ENCODE assay signal across 12 cellular contexts in genomic region chr11:128484172-128484571, GRCh38.
DNase-seq lines count a peak whose midpoint lies in the region; ATAC-seq and TF ChIP-seq lines count a peak whose summit lies in the region.
"Had no signal": no experiment of that assay in that cellular context is flagged by ENCODE, and none has a peak within 500 bp of the region (broad histone marks: within the 10 kb centered on the region; RNA-seq: fewer than 3 reads in every experiment).

No MANE protein-coding gene starts in this region.

- H3K36me3 ChIP-seq in SU-DHL-6 (ENCODE audit: low read length), result peaks cover 20% of the 10 kb centered on the region; the same call in 1 of the 2 replicates
- peaks cover 2 to 70% (median 58%) of the 10 kb centered on the region in 5 donors for H3K36me3 ChIP-seq in subcutaneous abdominal adipose tissue (ENCODE audit: control insufficient read depth in 5 of 5, insufficient read depth in 5 of 5, low read length in 5 of 5)

- peaks cover 4 to 66% (median 51%) of the 10 kb centered on the region in 5 donors for H3K4me1 ChIP-seq in subcutaneous abdominal adipose tissue (ENCODE audit: control insufficient read depth in 5 of 5, insufficient read depth in 5 of 5, low read length in 5 of 5)

- no peaks in the 10 kb centered on the region for H3K9me2 ChIP-seq in SU-DHL-6 (replicated peaks; ENCODE audit: insufficient read depth, low read length)

- H3F3A ChIP-seq in SU-DHL-6 (ENCODE audit: insufficient read depth), result peaks cover 51% of the 10 kb centered on the region

- peaks cover 98% of the 10 kb centered on the region for H3K4me1 Mint-ChIP-seq in activated T-cell treated with anti-CD3 and anti-CD28 coated beads, Interleukin-2, amount 50 U/mL, for 4 hours (ENCODE audit: low read depth)

- no peaks in the 10 kb centered on the region for H4K20me1 ChIP-seq in SU-DHL-6 (ENCODE audit: low read depth, low read length)

- TF ChIP-seq CTCF in SU-DHL-6 (IDR thresholded peaks at IDR 0.05; ENCODE audit: insufficient read depth, low read length, poor library complexity, severe bottlenecking) (no peak), fibroblast of villous mesenchyme (IDR thresholded peaks at IDR 0.05; ENCODE audit: insufficient read depth, low read depth, low read length) (peak; percentile 7)

- H3K9ac ChIP-seq in SU-DHL-6 (ENCODE audit: low read length) (peak overlapping the region; percentile 48; the same call in 1 of the 2 replicates), subcutaneous abdominal adipose tissue (ENCODE audit: low read length in 5 of 5) (no peak overlapping the region)

- H3K9me3 ChIP-seq in SU-DHL-6 (ENCODE audit: insufficient read depth, low read length) (no peaks in the 10 kb centered on the region), subcutaneous abdominal adipose tissue (ENCODE audit: control insufficient read depth in 5 of 5, low read length in 5 of 5) (no peaks in the 10 kb centered on the region)
- H3K9me3 ChIP-seq: tibial nerve had no signal

- H2AFZ ChIP-seq in SU-DHL-6 (ENCODE audit: low read depth, low read length, severe bottlenecking), result no peak overlapping the region

- H3K4me3 Mint-ChIP-seq in activated T-cell treated with anti-CD3 and anti-CD28 coated beads, Interleukin-2, amount 50 U/mL, for 4 hours, result peak overlapping the region; percentile 73

- H3K4me3 ChIP-seq in SU-DHL-6 (ENCODE audit: insufficient read depth, low read length, poor library complexity, severe bottlenecking) (no peak overlapping the region), fibroblast of villous mesenchyme (ENCODE audit: low read depth, low read length) (no peak overlapping the region), subcutaneous abdominal adipose tissue (ENCODE audit: low read depth in 1 of 5, low read length in 5 of 5) (no peak overlapping the region)
- H3K4me3 ChIP-seq: tibial nerve had no signal

- H3K27ac ChIP-seq in SU-DHL-6 (ENCODE audit: low read depth, low read length) (peak overlapping the region; percentile 86), subcutaneous abdominal adipose tissue (ENCODE audit: low read depth, low read length) (peak overlapping the region; percentile 26)

- no peak for DNase-seq in activated T-cell treated with anti-CD3 and anti-CD28 coated beads, Interleukin-2, amount 50 U/mL, for 4 hours
- DNase-seq in activated T-cell treated with anti-CD3 and anti-CD28 coated beads, Interleukin-2, amount 50 U/mL, for 48 hours, result no peak
- DNase-seq in fibroblast of villous mesenchyme (ENCODE audit: low read depth), result no peak
- DNase-seq in NCI-H1694 treated with DMSO at 0.1 percent for 48 hours (lab: John Stamatoyannopoulos, UW), result no peak
- DNase-seq in inferior parietal cortex (ENCODE audit: extremely low spot score), result no peak
- DNase-seq in NCI-H748 treated with DMSO at 0.1 percent for 48 hours (lab: John Stamatoyannopoulos, UW), result no peak
- DNase-seq: C1 segment of cervical spinal cord, Kasumi-1, kidney glomerular epithelial cell had no signal

- peaks cover 44% of the 10 kb centered on the region; the same call in 1 of the 2 replicates for H3K79me2 ChIP-seq in SU-DHL-6 (ENCODE audit: insufficient read depth, low read length)

- H3K27me3 ChIP-seq in SU-DHL-6 (ENCODE audit: low read length) (no peaks in the 10 kb centered on the region), subcutaneous abdominal adipose tissue (ENCODE audit: control insufficient read depth in 5 of 5, insufficient read depth in 4 of 5, low read length in 5 of 5) (no peaks in the 10 kb centered on the region)
- H3K27me3 ChIP-seq: tibial nerve had no signal

- peaks cover 84% of the 10 kb centered on the region for H3K36me3 Mint-ChIP-seq in activated T-cell treated with anti-CD3 and anti-CD28 coated beads, Interleukin-2, amount 50 U/mL, for 4 hours (ENCODE audit: insufficient read depth)

- no peaks in the 10 kb centered on the region for H3K27me3 Mint-ChIP-seq in activated T-cell treated with anti-CD3 and anti-CD28 coated beads, Interleukin-2, amount 50 U/mL, for 4 hours (ENCODE audit: low read depth)

- no peaks in the 10 kb centered on the region for H3K9me3 Mint-ChIP-seq in activated T-cell treated with anti-CD3 and anti-CD28 coated beads, Interleukin-2, amount 50 U/mL, for 4 hours

- ATAC-seq in activated T-cell treated with anti-CD3 and anti-CD28 coated beads, Interleukin-2, amount 50 U/mL, for 4 hours, result no peak

- H3K4me2 ChIP-seq in SU-DHL-6 (ENCODE audit: low read depth, low read length, poor library complexity, severe bottlenecking), result peak overlapping the region; percentile 65
